ENCODE assay signal across 19 cellular contexts in the genomic region with DNA sequence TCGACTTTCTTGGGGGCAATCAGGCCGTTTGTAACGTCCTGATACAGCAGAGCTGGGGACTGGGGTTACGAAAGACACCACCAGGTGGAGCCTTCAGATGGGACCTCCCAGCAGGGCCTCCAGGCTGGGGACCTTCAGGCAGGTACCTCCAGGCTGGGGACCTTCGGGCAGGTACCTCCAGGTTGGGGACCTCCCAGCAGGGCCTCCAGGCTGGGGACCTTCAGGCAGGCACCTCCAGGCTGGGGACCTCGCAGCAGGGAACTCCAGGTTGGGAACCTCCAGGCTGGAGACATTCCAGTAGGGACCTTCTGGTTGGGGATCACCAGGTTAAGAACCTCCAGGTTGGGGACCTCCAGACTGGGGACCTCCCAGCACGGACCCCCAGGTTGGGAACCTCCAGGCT. TPM values are rescaled to one million over a fixed set of nuclear protein-coding genes. Genes with fewer than 3 reads are reported as not detected.
DNase-seq lines count a peak whose midpoint lies in the region; ATAC-seq, FAIRE-seq and TF ChIP-seq lines count a peak whose summit lies in the region.
"Had no signal": no experiment of that assay in that cellular context is flagged by ENCODE, and none has a peak within 500 bp of the region (broad histone marks: within the 10 kb centered on the region; RNA-seq: fewer than 3 reads in every experiment).

No MANE protein-coding gene starts in this region.

- in situ Hi-C loops in SK-MEL-5 (cut with HindIII; ENCODE audit: low pct_unique_long_range_greater_than_20kb, low sequenced_read_pairs) = no loop called here

- no peaks in the 10 kb centered on the region for H3K9me3 Mint-ChIP-seq in Calu3 (ENCODE audit: low read depth, unreplicated experiment)

- H3K4me1 Mint-ChIP-seq in Calu3 (ENCODE audit: low read depth, unreplicated experiment) = no peaks in the 10 kb centered on the region

- CTCF ChIA-PET in A549 (lab: Yijun Ruan, JAX) = interaction anchor here (0.7 to 14.9 kb wide), 5 partner anchors 28 to 155 kb away, joined by 3 to 138 read pairs (median 5); no protein-coding TSS in a partner anchor
- CTCF ChIA-PET in Calu3 (lab: Charles Lee) = no interaction called here

- no peak overlapping the region for H3K4me3 Mint-ChIP-seq in Calu3 (ENCODE audit: low read depth, unreplicated experiment)
- H3K4me3 Mint-ChIP-seq: activated naive CD8-positive, alpha-beta T cell treated with anti-CD3 and anti-CD28 coated beads, Interleukin-2, amount 10 ng/mL, durations not matched to agents 7 days and 5 days had no signal

- no peaks in the 10 kb centered on the region for H3K27me3 ChIP-seq in foreskin keratinocyte
- H3K27me3 ChIP-seq: heart right ventricle, SJCRH30 had no signal

- 74% methylated on average over 6 of the region's 7 CpGs for WGBS in A549 (ENCODE audit: missing lambda C conversion rate)

- no TSS peak for BruUV-seq in Calu3 (replicated peaks; lab: Mats Ljungman, UMichigan)

- no peak for TF ChIP-seq RAD21 in A549 (conservative IDR thresholded peaks at IDR 0.05 in 1 of 2, IDR thresholded peaks at IDR 0.05 in 1 of 2)

- H3K36me3 Mint-ChIP-seq in Calu3 (ENCODE audit: insufficient read depth, unreplicated experiment) = peaks cover 67% of the 10 kb centered on the region

- H3K27me3 Mint-ChIP-seq in Calu3 (ENCODE audit: unreplicated experiment) = no peaks in the 10 kb centered on the region
- H3K27me3 Mint-ChIP-seq: activated naive CD8-positive, alpha-beta T cell treated with anti-CD3 and anti-CD28 coated beads, Interleukin-2, amount 10 ng/mL, durations not matched to agents 7 days and 5 days had no signal

- TF ChIP-seq EP300 in A549 (IDR thresholded peaks at IDR 0.05) = no peak

- no peak overlapping the region for H3K4me2 ChIP-seq in A549

- FAIRE-seq in A549 (lab: Jason Lieb, UNC) = no peak

- H3K4me1 ChIP-seq in A549 = no peaks in the 10 kb centered on the region
- no peaks in the 10 kb centered on the region for H3K4me1 ChIP-seq in foreskin keratinocyte
- H3K4me1 ChIP-seq: SJCRH30 had no signal

- ATAC-seq in A549 = peak in 1 of 2 experiments; percentile 54; a peak in 3 of 6 replicates
- ATAC-seq in foreskin keratinocyte = no peak
- no peak for ATAC-seq in GM18870 (IDR thresholded peaks at IDR 0.05; ENCODE audit: unreplicated experiment)
- ATAC-seq: left cardiac atrium had no signal

- intact Hi-C loops in Calu3 (cut with micrococcal nuclease; ENCODE audit: unreplicated experiment) = no loop called here

- H3K9me3 ChIP-seq in A549 = no peaks in the 10 kb centered on the region
- H3K9me3 ChIP-seq: SJCRH30 had no signal

- no peak overlapping the region for H3K4me3 ChIP-seq in A549
- H3K4me3 ChIP-seq: GM23248, heart right ventricle, SJCRH30 had no signal

- TF ChIP-seq POLR2A in A549 (IDR thresholded peaks at IDR 0.05; ENCODE audit: low read length) = no peak

- no peak overlapping the region for H3K27ac Mint-ChIP-seq in Calu3 (ENCODE audit: unreplicated experiment)
- H3K27ac Mint-ChIP-seq: activated naive CD8-positive, alpha-beta T cell treated with anti-CD3 and anti-CD28 coated beads, Interleukin-2, amount 10 ng/mL, durations not matched to agents 7 days and 5 days had no signal

- TF ChIP-seq CTCF in A549 (IDR thresholded peaks at IDR 0.05) = peak; percentile 15; the same call in 1 of the 3 replicates
- peak; percentile 44 for TF ChIP-seq CTCF in GM12873 (IDR thresholded peaks at IDR 0.05; ENCODE audit: insufficient read depth, low read depth, low read length, missing control alignments)
- peak; percentile 34 for TF ChIP-seq CTCF in foreskin keratinocyte (conservative IDR thresholded peaks at IDR 0.05)
- TF ChIP-seq CTCF in Calu3 (IDR thresholded peaks at IDR 0.05; ENCODE audit: unreplicated experiment) = no peak

- DNase-seq in A549 (ENCODE audit: low read depth in 1 of 2, low spot score in 1 of 2) (no peak), SK-MEL-5 (ENCODE audit: low read depth, low spot score) (peak; percentile 14), foreskin keratinocyte (no peak), NCI-H774 (lab: John Stamatoyannopoulos, UW) (no peak), Calu3 (no peak), kidney tubule cell (ENCODE audit: low spot score) (no peak)
- DNase-seq: activated naive CD8-positive, alpha-beta T cell treated with anti-CD3 and anti-CD28 coated beads, Interleukin-2, amount 10 ng/mL, durations not matched to agents 7 days and 5 days; central memory CD4-positive, alpha-beta T cell; EL; GM23248; heart right ventricle; left cardiac atrium; NCI-H187; SJCRH30; stimulated activated CD4-positive, alpha-beta T cell treated with anti-CD3 and anti-CD28 coated beads, Interleukin-2, amount 100 ng/mL, for 48 hours had no signal

- POLR2A ChIA-PET in A549 (lab: Yijun Ruan, JAX) = no interaction called here

- H3K27ac ChIP-seq in A549 (no peak overlapping the region), foreskin keratinocyte (no peak overlapping the region)
- H3K27ac ChIP-seq: GM23248, heart right ventricle, HL-60, SJCRH30 had no signal

TF ChIP-seq in A549, 52 proteins besides CTCF, POLR2A, EP300 and RAD21:
- TF ChIP-seq EHF (CRISPR knock-in tag; IDR thresholded peaks at IDR 0.05) (no peak), BHLHE40 (IDR thresholded peaks at IDR 0.05; ENCODE audit: low read depth, low read length) (no peak)

RNA-seq across cellular contexts. Expression of gene GPR146, which starts 23.5 kb away (rescaled TPM):
- 0.50 and 0.87 TPM in 2 replicates for polyA plus RNA-seq in A549 (2011; rRNA removed)
- 1.3 and 2.3 TPM in 2 replicates for polyA plus RNA-seq in A549 (2012; cell fraction: cytosol; rRNA removed)
- 1.7 and 2.9 TPM in 2 replicates for polyA plus RNA-seq in A549 (2012; cell fraction: nucleus; rRNA removed)
- polyA plus RNA-seq in A549 (2017; fragmentation: RNase III; extraction: RNeasy Plus Mini Kit Qiagen cat#74134 plus additional on column Dnase treatment) = 0.70 to 0.75 TPM (median 0.74 TPM) in 3 replicates
- 0.68 and 1.7 TPM in 2 replicates for polyA minus RNA-seq in A549 (2011; rRNA and poly(A)+ RNA removed)
- 8.4 and 10.4 TPM in 2 replicates for total RNA-seq in SK-MEL-5 (2014; rRNA removed; shearing (Covaris generic))
- polyA plus RNA-seq in SK-MEL-5 (2015; cell fraction: cytosol; rRNA removed) = 8.0 and 13.3 TPM in 2 replicates
- 5.7 and 10.0 TPM in 2 replicates for polyA plus RNA-seq in SK-MEL-5 (2015; cell fraction: nucleus; rRNA removed)
- not detected in 2 replicates for total RNA-seq in foreskin keratinocyte
- polyA plus RNA-seq in foreskin keratinocyte = not detected in 2 replicates
- 0.66 and 1.8 TPM in 2 replicates for total RNA-seq in Calu3 (2022)

RNA-seq across cellular contexts. Expression of gene CYP2W1, which starts 37.9 kb away (rescaled TPM):
- polyA plus RNA-seq in A549 (2011; rRNA removed) (not detected in 2 replicates), A549 (2017; fragmentation: RNase III; extraction: RNeasy Plus Mini Kit Qiagen cat#74134 plus additional on column Dnase treatment) (not detected in 3 replicates), foreskin keratinocyte (not detected in 2 replicates)
- polyA plus RNA-seq in A549 (2012; cell fraction: cytosol; rRNA removed) = 0.01 TPM in 1 of 2 replicates, not detected in the other
- polyA plus RNA-seq in A549 (2012; cell fraction: nucleus; rRNA removed) = 0.12 and 0.22 TPM in 2 replicates
- polyA minus RNA-seq in A549 (2011; rRNA and poly(A)+ RNA removed) = not detected in 2 replicates
- not detected in 2 replicates for total RNA-seq in SK-MEL-5 (2014; rRNA removed; shearing (Covaris generic))
- 0.11 TPM in 1 of 2 replicates, not detected in the other for polyA plus RNA-seq in SK-MEL-5 (2015; cell fraction: cytosol; rRNA removed)
- not detected in 2 replicates for polyA plus RNA-seq in SK-MEL-5 (2015; cell fraction: nucleus; rRNA removed)
- total RNA-seq in foreskin keratinocyte (not detected in 2 replicates), Calu3 (2022) (0.71 and 1.3 TPM in 2 replicates)
- total RNA-seq: activated naive CD8-positive, alpha-beta T cell treated with anti-CD3 and anti-CD28 coated beads, Interleukin-2, amount 10 ng/mL, durations not matched to agents 7 days and 5 days; GM23248; heart right ventricle; left cardiac atrium; renal cortical epithelial cell; SJCRH30 had no signal
- polyA plus RNA-seq: GM23248, heart right ventricle had no signal

RNA-seq across cellular contexts. Expression of gene COX19, which starts 45.5 kb away (rescaled TPM):
- polyA plus RNA-seq in A549 (2011; rRNA removed) (5.4 and 7.6 TPM in 2 replicates), A549 (2017; fragmentation: RNase III; extraction: RNeasy Plus Mini Kit Qiagen cat#74134 plus additional on column Dnase treatment) (6.2 to 7.1 TPM (median 7.0 TPM) in 3 replicates), foreskin keratinocyte (5.6 and 6.1 TPM in 2 replicates)
- 3.9 and 4.5 TPM in 2 replicates for polyA plus RNA-seq in A549 (2012; cell fraction: cytosol; rRNA removed)
- polyA plus RNA-seq in A549 (2012; cell fraction: nucleus; rRNA removed) = 4.3 and 5.9 TPM in 2 replicates
- polyA minus RNA-seq in A549 (2011; rRNA and poly(A)+ RNA removed) = 4.5 and 5.2 TPM in 2 replicates
- total RNA-seq in SK-MEL-5 (2014; rRNA removed; shearing (Covaris generic)) = 12.9 and 13.1 TPM in 2 replicates
- polyA plus RNA-seq in SK-MEL-5 (2015; cell fraction: cytosol; rRNA removed) = 10.1 and 11.5 TPM in 2 replicates
- polyA plus RNA-seq in SK-MEL-5 (2015; cell fraction: nucleus; rRNA removed) = 12.2 and 13.1 TPM in 2 replicates
- total RNA-seq in foreskin keratinocyte (5.9 and 6.0 TPM in 2 replicates), Calu3 (2022) (37.4 and 39.1 TPM in 2 replicates)
